In genomic region chr19:14361824-14362223, GRCh38 we compare ENCODE assay signal across 8 cellular contexts. TPM values are rescaled to one million over a fixed set of nuclear protein-coding genes. Genes with fewer than 3 reads are reported as not detected.
DNase-seq lines count a peak whose midpoint lies in the region; ATAC-seq and TF ChIP-seq lines count a peak whose summit lies in the region.

No MANE protein-coding gene starts in this region.

- H3K36me3 Mint-ChIP-seq in activated naive CD8-positive, alpha-beta T cell treated with anti-CD3 and anti-CD28 coated beads, Interleukin-2, amount 10 ng/mL, durations not matched to agents 7 days and 5 days, result peaks cover 3% of the 10 kb centered on the region
- H3K36me3 Mint-ChIP-seq in osteocyte (ENCODE audit: unreplicated experiment), result no peaks in the 10 kb centered on the region

- H3K9me3 Mint-ChIP-seq in activated naive CD8-positive, alpha-beta T cell treated with anti-CD3 and anti-CD28 coated beads, Interleukin-2, amount 10 ng/mL, durations not matched to agents 7 days and 5 days, result no peaks in the 10 kb centered on the region
- no peaks in the 10 kb centered on the region for H3K9me3 Mint-ChIP-seq in osteocyte (ENCODE audit: unreplicated experiment)

- TF ChIP-seq CTCF in osteocyte (IDR thresholded peaks at IDR 0.05), result peak; percentile 20

- H3K27me3 Mint-ChIP-seq in activated naive CD8-positive, alpha-beta T cell treated with anti-CD3 and anti-CD28 coated beads, Interleukin-2, amount 10 ng/mL, durations not matched to agents 7 days and 5 days, result no peaks in the 10 kb centered on the region
- no peaks in the 10 kb centered on the region for H3K27me3 Mint-ChIP-seq in osteocyte (ENCODE audit: unreplicated experiment)

- peak overlapping the region; percentile 98 for H3K4me3 Mint-ChIP-seq in activated naive CD8-positive, alpha-beta T cell treated with anti-CD3 and anti-CD28 coated beads, Interleukin-2, amount 10 ng/mL, durations not matched to agents 7 days and 5 days
- H3K4me3 Mint-ChIP-seq in osteocyte (ENCODE audit: unreplicated experiment), result no peak overlapping the region

- POLR2A ChIA-PET in activated naive CD8-positive, alpha-beta T cell treated with anti-CD3 and anti-CD28 coated beads, Interleukin-2, amount 10 ng/mL, durations not matched to agents 7 days and 5 days (lab: Charles Lee), result interaction anchor here (0.6 to 19.3 kb wide), 13 partner anchors 13 to 230 kb away, joined by 3 to 747 read pairs (median 5); partner anchors contain the start of genes ADGRE5 and ASF1B

- H3K4me1 Mint-ChIP-seq in activated naive CD8-positive, alpha-beta T cell treated with anti-CD3 and anti-CD28 coated beads, Interleukin-2, amount 10 ng/mL, durations not matched to agents 7 days and 5 days, result peaks cover 33% of the 10 kb centered on the region
- peaks cover 30% of the 10 kb centered on the region for H3K4me1 Mint-ChIP-seq in osteocyte (ENCODE audit: unreplicated experiment)

- DNase-seq in NCI-H1694 treated with DMSO at 0.1 percent for 48 hours (lab: John Stamatoyannopoulos, UW), result peak; percentile 42
- DNase-seq in NCI-H1694 (lab: John Stamatoyannopoulos, UW), result no peak
- peak; percentile 68 for DNase-seq in NAMALWA (ENCODE audit: low spot score)
- peak; percentile 62 for DNase-seq in activated naive CD8-positive, alpha-beta T cell treated with anti-CD3 and anti-CD28 coated beads, Interleukin-2, amount 10 ng/mL, durations not matched to agents 7 days and 5 days
- no peak for DNase-seq in osteocyte (ENCODE audit: extremely low spot score, unreplicated experiment)
- DNase-seq in HPDE6-E6E7 (ENCODE audit: extremely low spot score), result no peak
- DNase-seq in substantia nigra (lab: John Stamatoyannopoulos, UW), result no peak

- no peak overlapping the region for H3K27ac ChIP-seq in substantia nigra (ENCODE audit: low read depth, low read length, poor library complexity, severe bottlenecking)

- H3K27ac Mint-ChIP-seq in activated naive CD8-positive, alpha-beta T cell treated with anti-CD3 and anti-CD28 coated beads, Interleukin-2, amount 10 ng/mL, durations not matched to agents 7 days and 5 days, result peak overlapping the region; percentile 90
- peak overlapping the region; percentile 40 for H3K27ac Mint-ChIP-seq in osteocyte (ENCODE audit: unreplicated experiment)

- ATAC-seq in activated naive CD8-positive, alpha-beta T cell treated with anti-CD3 and anti-CD28 coated beads, Interleukin-2, amount 10 ng/mL, durations not matched to agents 7 days and 5 days (ENCODE audit: low read depth), result peak; percentile 57
- ATAC-seq in HG03571 (IDR thresholded peaks at IDR 0.05; ENCODE audit: unreplicated experiment), result no peak

RNA-seq across cellular contexts. Expression of gene ADGRE5, which starts 19.4 kb away (rescaled TPM):
- total RNA-seq in activated naive CD8-positive, alpha-beta T cell treated with anti-CD3 and anti-CD28 coated beads, Interleukin-2, amount 10 ng/mL, durations not matched to agents 7 days and 5 days, result 100 to 1,000 TPM; 304 to 315 TPM
- 2.0 and 2.1 TPM in 2 replicates for total RNA-seq in osteocyte

RNA-seq across cellular contexts. Expression of gene DDX39A, which starts 57.3 kb away (rescaled TPM):
- total RNA-seq in activated naive CD8-positive, alpha-beta T cell treated with anti-CD3 and anti-CD28 coated beads, Interleukin-2, amount 10 ng/mL, durations not matched to agents 7 days and 5 days, result 100 to 1,000 TPM; 192 to 202 TPM
- total RNA-seq in osteocyte, result 66.0 and 71.0 TPM in 2 replicates

Comparison
In these comparisons a context has a peak if more than half of its experiments do, and no peak if none do; other contexts are left out.
1. DNase-seq: peak in NCI-H1694 treated with DMSO at 0.1 percent for 48 hours (single experiment), NAMALWA (single experiment) and activated naive CD8-positive, alpha-beta T cell treated with anti-CD3 and anti-CD28 coated beads, Interleukin-2, amount 10 ng/mL, durations not matched to agents 7 days and 5 days (single experiment); none in NCI-H1694 (single experiment), osteocyte (single experiment), HPDE6-E6E7 (single experiment) and substantia nigra (0 of 49).
2. RNA of gene ADGRE5, which starts 19.4 kb away (total RNA-seq): 304 to 315 TPM in activated naive CD8-positive, alpha-beta T cell treated with anti-CD3 and anti-CD28 coated beads, Interleukin-2, amount 10 ng/mL, durations not matched to agents 7 days and 5 days; 2.0 to 2.1 TPM in osteocyte; every median in the first group is over 10 times any median in the second.